19 cellular contexts compared by ENCODE assay signal in genomic region chr2:55338268-55338667, GRCh38.
A peak's percentile ranks its signal among the peaks of the same experiment; 100 is the strongest.
DNase-seq lines count a peak whose midpoint lies in the region; ATAC-seq and TF ChIP-seq lines count a peak whose summit lies in the region.
"Had no signal": no experiment of that assay in that cellular context is flagged by ENCODE, and none has a peak within 500 bp of the region (broad histone marks: within the 10 kb centered on the region; RNA-seq: fewer than 3 reads in every experiment).

No MANE protein-coding gene starts in this region.

- no peak for TF ChIP-seq CTCF in AG09319 (IDR thresholded peaks at IDR 0.05; ENCODE audit: low read depth, low read length)
- TF ChIP-seq CTCF in cardiac fibroblast (IDR thresholded peaks at IDR 0.05; ENCODE audit: low read depth, low read length), result no peak
- TF ChIP-seq CTCF in fibroblast of villous mesenchyme (IDR thresholded peaks at IDR 0.05; ENCODE audit: insufficient read depth, low read depth, low read length), result no peak

- CTCF ChIA-PET in activated CD8-positive, alpha-beta memory T cell treated with anti-CD3 and anti-CD28 coated beads, Interleukin-2, amount 10 ng/mL, durations not matched to agents 7 days and 5 days (lab: Charles Lee), result no interaction called here

- peaks cover 6% of the 10 kb centered on the region for H3K4me1 Mint-ChIP-seq in activated CD8-positive, alpha-beta memory T cell treated with anti-CD3 and anti-CD28 coated beads, Interleukin-2, amount 10 ng/mL, durations not matched to agents 7 days and 5 days
- H3K4me1 Mint-ChIP-seq: CD8-positive, alpha-beta memory T cell had no signal

- no peaks in the 10 kb centered on the region for H3K27me3 Mint-ChIP-seq in activated CD8-positive, alpha-beta memory T cell treated with anti-CD3 and anti-CD28 coated beads, Interleukin-2, amount 10 ng/mL, durations not matched to agents 7 days and 5 days
- H3K27me3 Mint-ChIP-seq: CD8-positive, alpha-beta memory T cell had no signal

- H3K27ac Mint-ChIP-seq in activated CD8-positive, alpha-beta memory T cell treated with anti-CD3 and anti-CD28 coated beads, Interleukin-2, amount 10 ng/mL, durations not matched to agents 7 days and 5 days, result no peak overlapping the region
- H3K27ac Mint-ChIP-seq: CD8-positive, alpha-beta memory T cell had no signal

- H3K4me3 ChIP-seq in GM23248, result no peak overlapping the region
- no peak overlapping the region for H3K4me3 ChIP-seq in cardiac fibroblast (replicated peaks in 1 of 2; ENCODE audit: low read depth in 2 of 2, low read length in 2 of 2)
- H3K4me3 ChIP-seq in fibroblast of villous mesenchyme (ENCODE audit: low read depth, low read length), result no peak overlapping the region
- H3K4me3 ChIP-seq: BLaER1 had no signal

- H2AFZ ChIP-seq in GM23248, result no peak overlapping the region

- no peak overlapping the region for H3K4me3 Mint-ChIP-seq in activated CD8-positive, alpha-beta memory T cell treated with anti-CD3 and anti-CD28 coated beads, Interleukin-2, amount 10 ng/mL, durations not matched to agents 7 days and 5 days
- H3K4me3 Mint-ChIP-seq: CD8-positive, alpha-beta memory T cell had no signal

- H3K27me3 ChIP-seq in GM23248 (replicated peaks; ENCODE audit: insufficient read depth), result no peaks in the 10 kb centered on the region
- H3K27me3 ChIP-seq: BLaER1 had no signal

- no peaks in the 10 kb centered on the region for H3K79me2 ChIP-seq in GM23248 (ENCODE audit: insufficient read depth)

- H3K36me3 ChIP-seq in GM23248 (ENCODE audit: low read depth), result peaks cover 20% of the 10 kb centered on the region

- H3K9ac ChIP-seq in GM23248, result no peak overlapping the region
- H3K9ac ChIP-seq: BLaER1 had no signal

- no peak overlapping the region for H3K4me2 ChIP-seq in GM23248 (ENCODE audit: unreplicated experiment)
- H3K4me2 ChIP-seq: BLaER1 had no signal

- H3K27ac ChIP-seq in GM23248, result peak overlapping the region; percentile 17; the same call in 1 of the 2 replicates
- H3K27ac ChIP-seq: BLaER1 had no signal

- no peak for ATAC-seq in activated CD8-positive, alpha-beta memory T cell treated with anti-CD3 and anti-CD28 coated beads, Interleukin-2, amount 10 ng/mL, durations not matched to agents 7 days and 5 days
- ATAC-seq: HCT116 had no signal

- peaks cover 1% of the 10 kb centered on the region for H3K36me3 Mint-ChIP-seq in activated CD8-positive, alpha-beta memory T cell treated with anti-CD3 and anti-CD28 coated beads, Interleukin-2, amount 10 ng/mL, durations not matched to agents 7 days and 5 days

- no peaks in the 10 kb centered on the region for H3K9me3 ChIP-seq in GM23248 (ENCODE audit: low read depth)
- H3K9me3 ChIP-seq: BLaER1 had no signal

- H3K9me2 ChIP-seq in GM23248 (ENCODE audit: insufficient read depth), result no peaks in the 10 kb centered on the region

- peak; percentile 22 for DNase-seq in AG09319 (ENCODE audit: extremely low read depth, low read depth)
- peak; percentile 48 for DNase-seq in GM23248
- peak; percentile 8 to 32 for DNase-seq in cardiac fibroblast (ENCODE audit: low read depth in 2 of 2)
- peak; percentile 40 for DNase-seq in fibroblast of villous mesenchyme (ENCODE audit: low read depth)
- DNase-seq in UCSD-AML1 (lab: John Stamatoyannopoulos, UW; ENCODE audit: unreplicated experiment), result no peak
- no peak for DNase-seq in NCI-H187 treated with DMSO at 0.1 percent for 48 hours (lab: John Stamatoyannopoulos, UW)
- no peak for DNase-seq in superior temporal gyrus (ENCODE audit: extremely low spot score)
- DNase-seq in activated CD8-positive, alpha-beta memory T cell treated with anti-CD3 and anti-CD28 coated beads, Interleukin-2, amount 10 ng/mL, durations not matched to agents 7 days and 5 days, result no peak
- DNase-seq: CD8-positive, alpha-beta memory T cell; DND-41; GF-D8; MV-4-11; NCI-H1417 treated with DMSO at 0.1 percent for 48 hours; NCI-H2029 treated with DMSO at 0.1 percent for 48 hours; NCI-H2171 treated with DMSO at 0.1 percent for 48 hours; NCI-H446 treated with DMSO at 0.1 percent for 48 hours; RPMI8226 had no signal

- no peaks in the 10 kb centered on the region for H4K20me1 ChIP-seq in GM23248 (ENCODE audit: insufficient read depth)
- H4K20me1 ChIP-seq: BLaER1 had no signal

- in situ Hi-C loops in GM23248 (cut with MboI), result no loop called here

- H3K9me3 Mint-ChIP-seq in activated CD8-positive, alpha-beta memory T cell treated with anti-CD3 and anti-CD28 coated beads, Interleukin-2, amount 10 ng/mL, durations not matched to agents 7 days and 5 days (ENCODE audit: low read depth), result no peaks in the 10 kb centered on the region
- H3K9me3 Mint-ChIP-seq: CD8-positive, alpha-beta memory T cell had no signal

- H3F3A ChIP-seq in GM23248 (ENCODE audit: insufficient read depth), result peaks cover 8% of the 10 kb centered on the region; the same call in 1 of the 2 replicates

- peaks cover 8% of the 10 kb centered on the region for H3K4me1 ChIP-seq in GM23248 (ENCODE audit: insufficient read depth)
- H3K4me1 ChIP-seq: BLaER1 had no signal

Comparison
In these comparisons a context has a peak if more than half of its experiments do, and no peak if none do; other contexts are left out.
1. DNase-seq: peak in AG09319 (single experiment), GM23248 (single experiment), cardiac fibroblast (2 of 2) and fibroblast of villous mesenchyme (single experiment); none in UCSD-AML1 (single experiment), NCI-H187 treated with DMSO at 0.1 percent for 48 hours (single experiment), superior temporal gyrus (single experiment) and activated CD8-positive, alpha-beta memory T cell treated with anti-CD3 and anti-CD28 coated beads, Interleukin-2, amount 10 ng/mL, durations not matched to agents 7 days and 5 days (single experiment).